ENCODE assay signal across 26 cellular contexts in the genomic region with DNA sequence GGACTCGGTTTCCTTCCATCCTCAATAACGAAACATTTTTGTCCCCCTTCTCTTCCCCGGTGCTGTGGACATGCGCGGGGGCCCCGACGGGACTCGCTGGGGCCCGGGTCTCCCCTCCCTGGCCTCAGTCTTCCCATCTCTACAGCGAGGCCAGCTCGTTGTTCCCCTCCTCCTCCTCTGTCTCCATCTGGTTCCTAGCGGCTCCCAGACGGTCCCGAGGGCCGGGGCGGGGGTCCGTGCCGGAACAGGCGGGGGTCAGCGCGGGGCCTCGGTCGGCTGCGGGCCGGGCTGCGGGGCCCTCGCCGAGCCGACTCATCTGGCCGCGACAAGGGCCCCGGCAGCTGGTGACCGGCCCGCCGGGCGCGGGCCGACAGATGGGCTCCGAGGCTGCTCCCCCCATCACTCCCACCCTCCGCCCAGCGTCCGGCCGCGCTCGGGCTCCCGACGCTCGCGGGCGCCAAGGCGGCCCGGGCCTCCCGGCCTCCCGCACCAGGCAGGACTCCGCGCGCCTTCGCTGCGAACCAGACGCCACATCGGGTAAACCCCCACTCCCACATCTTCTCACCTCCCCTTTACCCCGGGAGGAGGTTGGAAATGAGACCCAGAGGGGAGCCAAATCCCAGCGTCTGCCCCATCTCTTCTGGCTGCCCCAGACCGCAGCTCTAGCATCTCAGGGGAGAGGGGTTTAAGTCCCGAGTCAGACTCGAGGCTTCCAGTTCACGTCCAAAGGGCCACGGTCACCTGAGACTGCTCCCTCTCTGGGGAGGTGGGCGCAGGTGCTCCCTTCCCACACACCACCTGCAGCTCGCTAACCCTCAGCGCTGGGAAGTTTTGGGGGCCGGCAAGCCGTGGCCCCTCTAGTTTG. TPM values are rescaled to one million over a fixed set of nuclear protein-coding genes. Genes with fewer than 3 reads are reported as not detected.
DNase-seq lines count a peak whose midpoint lies in the region; ATAC-seq and TF ChIP-seq lines count a peak whose summit lies in the region.
"Had no signal": no experiment of that assay in that cellular context is flagged by ENCODE, and none has a peak within 500 bp of the region (broad histone marks: within the 10 kb centered on the region; RNA-seq: fewer than 3 reads in every experiment).

No MANE protein-coding gene starts in this region.

- H3K36me3 Mint-ChIP-seq in chondrocyte (ENCODE audit: low read depth): peaks cover 19% of the 10 kb centered on the region
- H3K36me3 Mint-ChIP-seq in stimulated activated naive B cell treated with anti-CD40 and anti-IgM and Interleukin-4, amounts not matched to agents 10 μg/mL and 1 μg/mL and 100 μg/mL, for 72 hours: peaks cover 30 to 38% of the 10 kb centered on the region in 2 donors

- no peaks in the 10 kb centered on the region for H3K9me3 Mint-ChIP-seq in chondrocyte (ENCODE audit: low read depth)
- no peaks in the 10 kb centered on the region for H3K9me3 Mint-ChIP-seq in stimulated activated naive B cell treated with anti-CD40 and anti-IgM and Interleukin-4, amounts not matched to agents 10 μg/mL and 1 μg/mL and 100 μg/mL, for 72 hours

- peaks cover 0 to 24% (median 8%) of the 10 kb centered on the region in 9 donors for H3K36me3 ChIP-seq in heart right ventricle
- H3K36me3 ChIP-seq: neutrophil had no signal

- peaks cover 0 to 21% (median 8%) of the 10 kb centered on the region in 9 donors for H3K4me1 ChIP-seq in heart right ventricle
- H3K4me1 ChIP-seq: right lobe of liver had no signal

- H3K27me3 Mint-ChIP-seq in chondrocyte (ENCODE audit: low read depth): peaks cover 51% of the 10 kb centered on the region
- peaks cover 49 to 77% of the 10 kb centered on the region in 2 donors for H3K27me3 Mint-ChIP-seq in stimulated activated naive B cell treated with anti-CD40 and anti-IgM and Interleukin-4, amounts not matched to agents 10 μg/mL and 1 μg/mL and 100 μg/mL, for 72 hours

- peaks cover 31 to 74% (median 71%) of the 10 kb centered on the region in 7 donors for H3K27me3 ChIP-seq in heart right ventricle

- H3K27ac Mint-ChIP-seq in chondrocyte (ENCODE audit: unreplicated experiment): no peak overlapping the region
- H3K27ac Mint-ChIP-seq in stimulated activated naive B cell treated with anti-CD40 and anti-IgM and Interleukin-4, amounts not matched to agents 10 μg/mL and 1 μg/mL and 100 μg/mL, for 72 hours: peak overlapping the region; percentile 89
- H3K27ac Mint-ChIP-seq: activated CD8-positive, alpha-beta memory T cell treated with anti-CD3 and anti-CD28 coated beads, Interleukin-2, amount 10 ng/mL, durations not matched to agents 7 days and 5 days had no signal

- 2 to 3% methylated on average over 73 of the region's 73 CpGs for WGBS in heart right ventricle, 2 donors

- peaks cover 3% of the 10 kb centered on the region for H3K4me1 Mint-ChIP-seq in chondrocyte (ENCODE audit: low read depth)
- H3K4me1 Mint-ChIP-seq in stimulated activated naive B cell treated with anti-CD40 and anti-IgM and Interleukin-4, amounts not matched to agents 10 μg/mL and 1 μg/mL and 100 μg/mL, for 72 hours: peaks cover 22 to 40% of the 10 kb centered on the region in 2 donors

- H3K4me3 ChIP-seq in heart right ventricle: no peak overlapping the region
- H3K4me3 ChIP-seq: GM23248, Peyer's patch, right lobe of liver, stomach had no signal

- TF ChIP-seq CTCF in heart right ventricle (IDR thresholded peaks at IDR 0.05) (no peak), chondrocyte (IDR thresholded peaks at IDR 0.05) (no peak)

- no peak for ATAC-seq in left ventricle myocardium superior
- no peak for ATAC-seq in heart right ventricle
- no peak for ATAC-seq in stimulated activated naive B cell treated with anti-CD40 and anti-IgM and Interleukin-4, amounts not matched to agents 10 μg/mL and 1 μg/mL and 100 μg/mL, for 72 hours (replicated peaks)
- ATAC-seq in HG02759 (IDR thresholded peaks at IDR 0.05; ENCODE audit: unreplicated experiment): no peak
- no peak for ATAC-seq in GM21390 (IDR thresholded peaks at IDR 0.05; ENCODE audit: unreplicated experiment)
- ATAC-seq: activated CD8-positive, alpha-beta memory T cell treated with anti-CD3 and anti-CD28 coated beads, Interleukin-2, amount 10 ng/mL, durations not matched to agents 7 days and 5 days; right lobe of liver had no signal

- peak overlapping the region; percentile 19 for H3K4me3 Mint-ChIP-seq in chondrocyte (ENCODE audit: unreplicated experiment)
- H3K4me3 Mint-ChIP-seq in stimulated activated naive B cell treated with anti-CD40 and anti-IgM and Interleukin-4, amounts not matched to agents 10 μg/mL and 1 μg/mL and 100 μg/mL, for 72 hours: peak overlapping the region; percentile 56 to 62
- H3K4me3 Mint-ChIP-seq: activated CD8-positive, alpha-beta memory T cell treated with anti-CD3 and anti-CD28 coated beads, Interleukin-2, amount 10 ng/mL, durations not matched to agents 7 days and 5 days had no signal

- no peak overlapping the region for H3K27ac ChIP-seq in heart right ventricle
- H3K27ac ChIP-seq: GM23248, HL-60, neutrophil, Peyer's patch, right lobe of liver, stomach had no signal

- peak; percentile 9 for DNase-seq in left ventricle myocardium superior
- no peak for DNase-seq in heart right ventricle
- DNase-seq in chondrocyte (ENCODE audit: low spot score): peak; percentile 75
- peak; percentile 48 for DNase-seq in iPS-NIHi7 (ENCODE audit: extremely low spot score)
- DNase-seq in stimulated activated naive B cell treated with anti-CD40 and anti-IgM and Interleukin-4, amounts not matched to agents 10 μg/mL and 1 μg/mL and 100 μg/mL, for 72 hours: no peak
- DNase-seq in DMS153 (lab: John Stamatoyannopoulos, UW): no peak
- DNase-seq: activated CD4-positive, alpha-beta T cell treated with anti-CD3 and anti-CD28 coated beads for 4 hours; activated CD8-positive, alpha-beta memory T cell treated with anti-CD3 and anti-CD28 coated beads, Interleukin-2, amount 10 ng/mL, durations not matched to agents 7 days and 5 days; activated effector memory CD4-positive, alpha-beta T cell treated with Interleukin-2 at 50 U/mL for 16 hours; DMS79 treated with DMSO at 0.1 percent for 48 hours; effector CD8-positive, alpha-beta T cell; GM23248; head of caudate nucleus; NCI-H1048; NCI-H2081 treated with DMSO at 0.1 percent for 48 hours; Peyer's patch; stomach; T1000 had no signal

- intact Hi-C loops in left ventricle myocardium superior (cut with micrococcal nuclease): no loop called here
- intact Hi-C loops in heart right ventricle (cut with DNase I): no loop called here

- no peaks in the 10 kb centered on the region for H3K9me3 ChIP-seq in heart right ventricle
- H3K9me3 ChIP-seq: neutrophil, Peyer's patch, right lobe of liver, stomach had no signal

RNA-seq across cellular contexts. Expression of a gene that starts 8.1 kb away (rescaled TPM):
- total RNA-seq in left ventricle myocardium superior (not detected), heart right ventricle (not detected), chondrocyte (not detected in 3 replicates)
- not detected for polyA plus RNA-seq in heart right ventricle
- total RNA-seq: activated CD8-positive, alpha-beta memory T cell treated with anti-CD3 and anti-CD28 coated beads, Interleukin-2, amount 10 ng/mL, durations not matched to agents 7 days and 5 days; cardiac septum; fibroblast of lung; GM23248; Peyer's patch; right lobe of liver; stomach; ureter had no signal
- polyA plus RNA-seq: fibroblast of lung, GM23248, stomach had no signal

Comparison
In these comparisons a context has a peak if more than half of its experiments do, and no peak if none do; other contexts are left out.
1. DNase-seq: peak in left ventricle myocardium superior (single experiment), chondrocyte (single experiment) and iPS-NIHi7 (single experiment); none in heart right ventricle (0 of 2), stimulated activated naive B cell treated with anti-CD40 and anti-IgM and Interleukin-4, amounts not matched to agents 10 μg/mL and 1 μg/mL and 100 μg/mL, for 72 hours (single experiment) and DMS153 (single experiment).